28 cellular contexts compared by ENCODE assay signal in the genomic region with DNA sequence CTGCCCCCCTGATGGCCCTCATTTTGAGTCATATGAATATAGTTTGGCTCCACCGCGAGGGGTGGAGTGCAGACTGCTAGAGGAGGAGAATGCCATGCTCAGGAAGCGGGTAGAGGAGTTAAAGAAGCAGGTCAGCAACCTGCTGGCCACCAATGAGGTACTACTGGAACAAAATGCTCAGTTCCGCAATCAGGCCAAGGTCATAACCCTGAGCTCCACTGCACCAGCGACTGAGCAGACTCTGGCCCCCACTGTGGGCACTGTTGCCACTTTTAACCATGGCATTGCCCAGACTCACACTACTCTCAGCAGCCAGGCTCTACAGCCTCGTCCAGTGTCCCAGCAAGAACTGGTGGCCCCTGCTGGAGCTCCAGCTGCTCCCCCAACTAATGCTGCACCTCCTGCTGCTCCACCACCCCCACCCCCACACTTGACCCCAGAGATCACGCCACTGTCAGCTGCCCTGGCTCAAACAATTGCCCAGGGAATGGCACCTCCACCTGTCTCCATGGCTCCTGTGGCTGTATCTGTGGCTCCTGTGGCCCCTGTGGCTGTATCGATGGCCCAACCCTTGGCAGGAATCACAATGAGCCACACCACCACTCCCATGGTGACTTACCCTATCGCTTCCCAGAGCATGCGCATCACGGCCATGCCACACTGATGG. TPM values are rescaled to one million over a fixed set of nuclear protein-coding genes. Genes with fewer than 3 reads are reported as not detected.
DNase-seq lines count a peak whose midpoint lies in the region; ATAC-seq and TF ChIP-seq lines count a peak whose summit lies in the region.
"Had no signal": no experiment of that assay in that cellular context is flagged by ENCODE, and none has a peak within 500 bp of the region (broad histone marks: within the 10 kb centered on the region; RNA-seq: fewer than 3 reads in every experiment).

No MANE protein-coding gene starts in this region.

- H4K91ac ChIP-seq in mesenchymal stem cell (ENCODE audit: low read length): peak overlapping the region; percentile 81

- H4K8ac ChIP-seq in mesenchymal stem cell (ENCODE audit: low read length): no peak overlapping the region

- no peak for ATAC-seq in activated naive CD4-positive, alpha-beta T cell treated with anti-CD3 and anti-CD28 coated beads, Interleukin-2, amount 50 U/mL, for 72 hours
- no peak for ATAC-seq in stimulated activated memory B cell treated with anti-CD40 and anti-IgM and Interleukin-4, amounts not matched to agents 10 μg/mL and 1 μg/mL and 100 μg/mL, for 72 hours
- no peak for ATAC-seq in upper lobe of right lung
- ATAC-seq: A549; CD8-positive, alpha-beta T cell; HCT116; heart right ventricle had no signal

- H2BK15ac ChIP-seq in mesenchymal stem cell (ENCODE audit: low read depth, poor library complexity, severe bottlenecking): no peak overlapping the region

- no peak overlapping the region for H3K23ac ChIP-seq in mesenchymal stem cell (ENCODE audit: low read length in 2 of 2)

- H3K36me3 ChIP-seq in mesenchymal stem cell (ENCODE audit: control insufficient read depth in 1 of 2, insufficient read depth in 2 of 2, low read depth in 1 of 2, low read length in 2 of 2) (peaks cover 24 to 45% of the 10 kb centered on the region in 2 experiments), upper lobe of right lung (peaks cover 23% of the 10 kb centered on the region), Peyer's patch (peaks cover 0 to 19% (median 0%) of the 10 kb centered on the region in 3 donors), MM.1S (replicated peaks; ENCODE audit: insufficient read depth, low read length) (no peaks in the 10 kb centered on the region)
- H3K36me3 ChIP-seq: breast epithelium, transverse colon had no signal

- H2BK5ac ChIP-seq in mesenchymal stem cell (ENCODE audit: low read depth, low read length, poor library complexity, severe bottlenecking): no peak overlapping the region

- H2AFZ ChIP-seq in mesenchymal stem cell (ENCODE audit: low read depth, low read length) (no peak overlapping the region), MM.1S (ENCODE audit: low read length) (no peak overlapping the region)

- H2BK120ac ChIP-seq in mesenchymal stem cell (ENCODE audit: low read depth, low read length): no peak overlapping the region

- H3K27me3 ChIP-seq in mesenchymal stem cell (ENCODE audit: control insufficient read depth in 1 of 2, insufficient read depth in 1 of 2, low read length in 2 of 2) (no peaks in the 10 kb centered on the region), upper lobe of right lung (no peaks in the 10 kb centered on the region), Peyer's patch (no peaks in the 10 kb centered on the region), MM.1S (replicated peaks; ENCODE audit: insufficient read depth, low read length) (no peaks in the 10 kb centered on the region)
- H3K27me3 ChIP-seq: breast epithelium, heart right ventricle, neutrophil, SJSA1, transverse colon had no signal

- H3K18ac ChIP-seq in mesenchymal stem cell (ENCODE audit: low read depth in 1 of 2, low read length in 2 of 2): no peak overlapping the region

- H3K4me3 ChIP-seq in mesenchymal stem cell (ENCODE audit: insufficient read depth in 1 of 2, low read depth in 1 of 2, low read length in 2 of 2) (no peak overlapping the region), upper lobe of right lung (no peak overlapping the region), Peyer's patch (no peak overlapping the region), MM.1S (ENCODE audit: low read length) (no peak overlapping the region)
- H3K4me3 ChIP-seq: A549, breast epithelium, heart right ventricle, SJSA1, transverse colon had no signal

- no peak for DNase-seq in activated naive CD4-positive, alpha-beta T cell treated with anti-CD3 and anti-CD28 coated beads, Interleukin-2, amount 50 U/mL, for 72 hours (ENCODE audit: low spot score in 2 of 2)
- DNase-seq in mesenchymal stem cell (no peak), upper lobe of right lung (no peak), Peyer's patch (no peak), MM.1S (no peak)
- DNase-seq: activated CD4-positive, alpha-beta T cell treated with anti-CD3 and anti-CD28 coated beads for 4 hours; activated CD8-positive, alpha-beta memory T cell treated with anti-CD3 and anti-CD28 coated beads for 24 hours; AML-193; amniotic stem cell; CD8-positive, alpha-beta T cell; effector CD8-positive, alpha-beta T cell; erythroblast; heart right ventricle; NCI-H1105 treated with DMSO at 0.1 percent for 48 hours; NCI-H2029; NCI-H526; transverse colon had no signal

- H3K9me2 ChIP-seq in MM.1S (replicated peaks; ENCODE audit: insufficient read depth, low read length): no peaks in the 10 kb centered on the region

- H3K27ac Mint-ChIP-seq in activated naive CD4-positive, alpha-beta T cell treated with anti-CD3 and anti-CD28 coated beads, Interleukin-2, amount 50 U/mL, for 24 hours: peak overlapping the region; percentile 51
- H3K27ac Mint-ChIP-seq in activated naive CD4-positive, alpha-beta T cell treated with anti-CD3 and anti-CD28 coated beads, Interleukin-2, amount 50 U/mL, for 72 hours: no peak overlapping the region
- H3K27ac Mint-ChIP-seq in brain: peak overlapping the region in 3 of 5 experiments; percentile 58 to 99 (median 99)
- H3K27ac Mint-ChIP-seq in stimulated activated memory B cell treated with anti-CD40 and anti-IgM and Interleukin-4, amounts not matched to agents 10 μg/mL and 1 μg/mL and 100 μg/mL, for 72 hours: peak overlapping the region; percentile 27
- H3K27ac Mint-ChIP-seq: CD8-positive, alpha-beta T cell; IgD-negative memory B cell; progenitor cell of endocrine pancreas; T-helper 2 cell treated with Interferon-gamma antibody and Interleukin-4, amounts not matched to agents 5 μg/mL and 100 μg/mL, for 36 hours had no signal

- no peak overlapping the region for H2AK5ac ChIP-seq in mesenchymal stem cell (ENCODE audit: low read length, severe bottlenecking)

- H3K27ac ChIP-seq in mesenchymal stem cell (ENCODE audit: low read length, poor library complexity, severe bottlenecking) (no peak overlapping the region), upper lobe of right lung (no peak overlapping the region), Peyer's patch (no peak overlapping the region), MM.1S (ENCODE audit: low read length) (no peak overlapping the region)
- H3K27ac ChIP-seq: A549, neutrophil, SJSA1 had no signal

- H3K4me1 ChIP-seq in mesenchymal stem cell (ENCODE audit: control insufficient read depth, insufficient read depth, low read depth, low read length): peaks cover 12% of the 10 kb centered on the region
- H3K4me1 ChIP-seq in upper lobe of right lung: peaks cover 41% of the 10 kb centered on the region
- H3K4me1 ChIP-seq in Peyer's patch: peaks cover 3 to 30% (median 5%) of the 10 kb centered on the region in 4 donors
- peaks cover 13% of the 10 kb centered on the region for H3K4me1 ChIP-seq in MM.1S (ENCODE audit: low read length)

- TF ChIP-seq CTCF in brain (conservative IDR thresholded peaks at IDR 0.05): no peak
- no peak for TF ChIP-seq CTCF in upper lobe of right lung (IDR thresholded peaks at IDR 0.05)
- no peak for TF ChIP-seq CTCF in Peyer's patch (IDR thresholded peaks at IDR 0.05)
- no peak for TF ChIP-seq CTCF in MM.1S (IDR thresholded peaks at IDR 0.05; ENCODE audit: low read length)

- 97% methylated on average over 11 of the region's 11 CpGs for WGBS in mesenchymal stem cell

- H3K4me1 Mint-ChIP-seq in activated naive CD4-positive, alpha-beta T cell treated with anti-CD3 and anti-CD28 coated beads, Interleukin-2, amount 50 U/mL, for 24 hours: peaks cover 40% of the 10 kb centered on the region
- H3K4me1 Mint-ChIP-seq in brain: peaks cover 54% of the 10 kb centered on the region
- H3K4me1 Mint-ChIP-seq in stimulated activated memory B cell treated with anti-CD40 and anti-IgM and Interleukin-4, amounts not matched to agents 10 μg/mL and 1 μg/mL and 100 μg/mL, for 72 hours: peaks cover 36% of the 10 kb centered on the region

- no peaks in the 10 kb centered on the region for H3K27me3 Mint-ChIP-seq in activated naive CD4-positive, alpha-beta T cell treated with anti-CD3 and anti-CD28 coated beads, Interleukin-2, amount 50 U/mL, for 24 hours
- H3K27me3 Mint-ChIP-seq in brain: peaks cover 19% of the 10 kb centered on the region
- H3K27me3 Mint-ChIP-seq in stimulated activated memory B cell treated with anti-CD40 and anti-IgM and Interleukin-4, amounts not matched to agents 10 μg/mL and 1 μg/mL and 100 μg/mL, for 72 hours: no peaks in the 10 kb centered on the region
- H3K27me3 Mint-ChIP-seq: IgD-negative memory B cell, progenitor cell of endocrine pancreas had no signal

- H4K20me1 ChIP-seq in MM.1S (ENCODE audit: insufficient read depth, low read length): no peaks in the 10 kb centered on the region

- no peak overlapping the region for H2BK12ac ChIP-seq in mesenchymal stem cell (ENCODE audit: low read length in 2 of 2)

- peaks cover 14% of the 10 kb centered on the region for H3K36me3 Mint-ChIP-seq in activated naive CD4-positive, alpha-beta T cell treated with anti-CD3 and anti-CD28 coated beads, Interleukin-2, amount 50 U/mL, for 24 hours
- peaks cover 18 to 30% of the 10 kb centered on the region in 2 donors for H3K36me3 Mint-ChIP-seq in activated naive CD4-positive, alpha-beta T cell treated with anti-CD3 and anti-CD28 coated beads, Interleukin-2, amount 50 U/mL, for 72 hours
- H3K36me3 Mint-ChIP-seq in brain: peaks cover 32% of the 10 kb centered on the region
- H3K36me3 Mint-ChIP-seq in stimulated activated memory B cell treated with anti-CD40 and anti-IgM and Interleukin-4, amounts not matched to agents 10 μg/mL and 1 μg/mL and 100 μg/mL, for 72 hours: peaks cover 26% of the 10 kb centered on the region

- peak overlapping the region; percentile 37 for H3K9ac ChIP-seq in mesenchymal stem cell (ENCODE audit: low read length)
- H3K9ac ChIP-seq in MM.1S (ENCODE audit: low read length): no peak overlapping the region

- no peak overlapping the region for H3K14ac ChIP-seq in mesenchymal stem cell (ENCODE audit: low read length in 2 of 2)

- H3K79me1 ChIP-seq in mesenchymal stem cell (replicated peaks; ENCODE audit: low read length, poor library complexity, severe bottlenecking): peaks cover 34% of the 10 kb centered on the region

- peaks cover 32% of the 10 kb centered on the region for H3K79me2 ChIP-seq in MM.1S (ENCODE audit: low read length)

- intact Hi-C loops in upper lobe of right lung (cut with DNase I): loop anchor here (10.0 kb wide), 1 partner anchor 53 kb away; no protein-coding TSS in a partner anchor

- no peak for TF ChIP-seq POLR2A in Peyer's patch (IDR thresholded peaks at IDR 0.05)

- H3K9me3 ChIP-seq in mesenchymal stem cell (ENCODE audit: control insufficient read depth, low read length) (no peaks in the 10 kb centered on the region), upper lobe of right lung (no peaks in the 10 kb centered on the region), Peyer's patch (no peaks in the 10 kb centered on the region), MM.1S (replicated peaks; ENCODE audit: insufficient read depth, low read length) (no peaks in the 10 kb centered on the region)
- H3K9me3 ChIP-seq: A549, breast epithelium, heart right ventricle, neutrophil, SJSA1, transverse colon had no signal

- H3K4me3 Mint-ChIP-seq in activated naive CD4-positive, alpha-beta T cell treated with anti-CD3 and anti-CD28 coated beads, Interleukin-2, amount 50 U/mL, for 24 hours: no peak overlapping the region
- H3K4me3 Mint-ChIP-seq in brain: no peak overlapping the region
- H3K4me3 Mint-ChIP-seq in stimulated activated memory B cell treated with anti-CD40 and anti-IgM and Interleukin-4, amounts not matched to agents 10 μg/mL and 1 μg/mL and 100 μg/mL, for 72 hours: no peak overlapping the region
- H3K4me3 Mint-ChIP-seq: CD8-positive, alpha-beta T cell; T-helper 2 cell treated with Interferon-gamma antibody and Interleukin-4, amounts not matched to agents 5 μg/mL and 100 μg/mL, for 36 hours had no signal

- peaks cover 27% of the 10 kb centered on the region for H3F3A ChIP-seq in MM.1S (ENCODE audit: insufficient read depth, low read length)

- H3K9me3 Mint-ChIP-seq in activated naive CD4-positive, alpha-beta T cell treated with anti-CD3 and anti-CD28 coated beads, Interleukin-2, amount 50 U/mL, for 24 hours: no peaks in the 10 kb centered on the region
- H3K9me3 Mint-ChIP-seq in activated naive CD4-positive, alpha-beta T cell treated with anti-CD3 and anti-CD28 coated beads, Interleukin-2, amount 50 U/mL, for 72 hours: no peaks in the 10 kb centered on the region
- H3K9me3 Mint-ChIP-seq in brain: peaks cover 0 to 7% (median 0%) of the 10 kb centered on the region in 5 experiments
- no peaks in the 10 kb centered on the region for H3K9me3 Mint-ChIP-seq in stimulated activated memory B cell treated with anti-CD40 and anti-IgM and Interleukin-4, amounts not matched to agents 10 μg/mL and 1 μg/mL and 100 μg/mL, for 72 hours
- H3K9me3 Mint-ChIP-seq: CD8-positive, alpha-beta T cell; IgD-negative memory B cell; T-helper 2 cell treated with Interferon-gamma antibody and Interleukin-4, amounts not matched to agents 5 μg/mL and 100 μg/mL, for 36 hours had no signal

- H3K4me2 ChIP-seq in mesenchymal stem cell (ENCODE audit: low read length, poor library complexity, severe bottlenecking): no peak overlapping the region
- no peak overlapping the region for H3K4me2 ChIP-seq in MM.1S (ENCODE audit: low read depth, low read length)
- H3K4me2 ChIP-seq: A549 had no signal

- no peak overlapping the region for H3K4ac ChIP-seq in mesenchymal stem cell (ENCODE audit: low read depth in 1 of 2, low read length in 2 of 2)

RNA-seq across cellular contexts. Expression of a gene that starts 3.3 kb away (rescaled TPM):
- total RNA-seq in activated naive CD4-positive, alpha-beta T cell treated with anti-CD3 and anti-CD28 coated beads, Interleukin-2, amount 50 U/mL, for 72 hours: 10 to 100 TPM in 1 of 2 donors, 1 to 10 TPM in 1; 7.1 to 15.0 TPM
- 4.0 TPM for polyA plus RNA-seq in brain (ENCODE audit: insufficient read depth, low read depth, low replicate concordance)
- polyA plus RNA-seq in mesenchymal stem cell (2013, experiment 1 of 2): 2.5 TPM
- 2.4 TPM for polyA plus RNA-seq in mesenchymal stem cell (2013, experiment 2 of 2)
- total RNA-seq in upper lobe of right lung: 8.4 TPM
- 1 to 10 TPM; 2.0 to 5.5 (median 3.8) TPM for total RNA-seq in Peyer's patch

RNA-seq across cellular contexts. Expression of a gene that starts 4.9 kb away (rescaled TPM):
- 1,000 to 10,000 TPM; 5,050 to 5,339 TPM for total RNA-seq in activated naive CD4-positive, alpha-beta T cell treated with anti-CD3 and anti-CD28 coated beads, Interleukin-2, amount 50 U/mL, for 72 hours
- polyA plus RNA-seq in brain (ENCODE audit: insufficient read depth, low read depth, low replicate concordance): 3,587 TPM
- polyA plus RNA-seq in mesenchymal stem cell (2013, experiment 1 of 2): 10,850 TPM
- 10,960 TPM for polyA plus RNA-seq in mesenchymal stem cell (2013, experiment 2 of 2)
- 2,726 TPM for total RNA-seq in upper lobe of right lung
- 1,000 to 10,000 TPM; 1,852 to 2,996 (median 2,194) TPM for total RNA-seq in Peyer's patch

RNA-seq across cellular contexts. Expression of a gene that starts 6.7 kb away (rescaled TPM):
- total RNA-seq in activated naive CD4-positive, alpha-beta T cell treated with anti-CD3 and anti-CD28 coated beads, Interleukin-2, amount 50 U/mL, for 72 hours: 100 to 1,000 TPM; 159 to 197 TPM
- polyA plus RNA-seq in brain (ENCODE audit: insufficient read depth, low read depth, low replicate concordance): 132 TPM
- polyA plus RNA-seq in mesenchymal stem cell (2013, experiment 1 of 2): 63.4 TPM
- 57.8 TPM for polyA plus RNA-seq in mesenchymal stem cell (2013, experiment 2 of 2)
- 101 TPM for total RNA-seq in upper lobe of right lung
- 10 to 100 TPM; 36.3 to 62.7 (median 53.2) TPM for total RNA-seq in Peyer's patch

RNA-seq across cellular contexts. Expression of a gene that starts 17.0 kb away (rescaled TPM):
- 100 to 1,000 TPM; 224 to 356 TPM for total RNA-seq in activated naive CD4-positive, alpha-beta T cell treated with anti-CD3 and anti-CD28 coated beads, Interleukin-2, amount 50 U/mL, for 72 hours
- 169 TPM for polyA plus RNA-seq in brain (ENCODE audit: insufficient read depth, low read depth, low replicate concordance)
- 98.1 TPM for polyA plus RNA-seq in mesenchymal stem cell (2013, experiment 1 of 2)
- polyA plus RNA-seq in mesenchymal stem cell (2013, experiment 2 of 2): 97.4 TPM
- total RNA-seq in upper lobe of right lung: 71.4 TPM
- total RNA-seq in Peyer's patch: 100 to 1,000 TPM in 1 of 4 donors, 10 to 100 TPM in 3; 34.3 to 221 (median 48.7) TPM

RNA-seq across cellular contexts. Expression of a gene that starts 31.1 kb away (rescaled TPM):
- total RNA-seq in activated naive CD4-positive, alpha-beta T cell treated with anti-CD3 and anti-CD28 coated beads, Interleukin-2, amount 50 U/mL, for 72 hours: 100 to 1,000 TPM in 1 of 2 donors, 10 to 100 TPM in 1; 99.7 to 112 TPM
- polyA plus RNA-seq in brain (ENCODE audit: insufficient read depth, low read depth, low replicate concordance): 271 TPM
- 106 TPM for polyA plus RNA-seq in mesenchymal stem cell (2013, experiment 1 of 2)
- 106 TPM for polyA plus RNA-seq in mesenchymal stem cell (2013, experiment 2 of 2)
- total RNA-seq in upper lobe of right lung: 19.5 TPM
- 10 to 100 TPM; 16.0 to 46.2 (median 21.3) TPM for total RNA-seq in Peyer's patch

Comparison
In these comparisons a context has a peak if more than half of its experiments do, and no peak if none do; other contexts are left out.
1. H3K27ac Mint-ChIP-seq: peak in activated naive CD4-positive, alpha-beta T cell treated with anti-CD3 and anti-CD28 coated beads, Interleukin-2, amount 50 U/mL, for 24 hours (single experiment), brain (3 of 5) and stimulated activated memory B cell treated with anti-CD40 and anti-IgM and Interleukin-4, amounts not matched to agents 10 μg/mL and 1 μg/mL and 100 μg/mL, for 72 hours (single experiment); none in activated naive CD4-positive, alpha-beta T cell treated with anti-CD3 and anti-CD28 coated beads, Interleukin-2, amount 50 U/mL, for 72 hours (0 of 2).